Comparison of ENCODE assay signal across 8 cellular contexts in the genomic region with DNA sequence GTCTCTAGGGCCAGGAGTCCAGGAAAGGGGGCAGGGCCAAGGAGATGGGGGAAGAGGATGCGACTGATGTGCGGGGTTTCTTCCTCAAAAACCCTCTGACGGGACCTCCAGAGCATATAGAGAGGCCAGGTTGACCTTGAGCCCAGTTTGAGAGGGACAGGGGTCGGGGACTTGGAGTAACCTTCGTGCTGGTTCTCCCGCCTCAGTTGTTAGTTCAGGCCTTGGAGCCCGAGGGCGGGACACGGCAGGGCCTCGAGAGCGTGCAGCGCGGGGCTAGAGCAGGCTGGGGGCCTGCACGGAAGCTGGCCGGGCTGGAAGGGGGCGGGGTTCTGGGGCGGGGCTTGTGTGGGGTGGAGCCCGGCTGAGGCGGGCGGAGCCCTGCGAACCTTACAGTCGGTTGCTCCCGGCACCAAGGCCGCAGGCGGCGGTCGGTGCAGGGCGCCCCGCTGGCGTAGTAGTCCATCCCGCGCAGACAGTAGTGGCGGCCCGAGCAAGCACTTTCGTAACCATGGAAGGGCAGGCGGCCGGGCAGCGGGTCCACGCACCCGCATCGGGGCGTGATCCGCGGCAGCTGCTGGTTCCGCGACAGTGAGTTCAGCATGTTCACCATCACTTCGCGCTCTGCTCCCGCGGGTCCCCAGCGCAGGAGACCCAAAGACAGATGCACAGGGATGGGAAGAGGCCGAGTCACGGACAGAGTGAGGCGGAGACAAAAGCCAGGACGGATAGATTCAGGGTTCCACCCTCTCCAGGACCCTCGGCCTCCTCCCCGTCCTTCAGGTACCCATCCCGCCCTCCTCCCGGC. TPM values are rescaled to one million over a fixed set of nuclear protein-coding genes. Genes with fewer than 3 reads are reported as not detected.
DNase-seq lines count a peak whose midpoint lies in the region; ATAC-seq and TF ChIP-seq lines count a peak whose summit lies in the region.

No MANE protein-coding gene starts in this region.

- peak overlapping the region; percentile 43 for H3K4me3 ChIP-seq in lung

- DNase-seq in DMS53 (lab: John Stamatoyannopoulos, UW): peak; percentile 88
- DNase-seq in NCI-H774 (lab: John Stamatoyannopoulos, UW): peak; percentile 64
- DNase-seq in activated CD8-positive, alpha-beta memory T cell treated with anti-CD3 and anti-CD28 coated beads for 24 hours: peak; percentile 89
- peak; percentile 73 for DNase-seq in effector CD8-positive, alpha-beta T cell (lab: John Stamatoyannopoulos, UW)
- DNase-seq in lung (ENCODE audit: low spot score): peak; percentile 76
- peak; percentile 74 to 75 for DNase-seq in stimulated activated CD4-positive, alpha-beta T cell treated with anti-CD3 and anti-CD28 coated beads, Interleukin-4, amount 100 ng/mL, for 48 hours (ENCODE audit: low read depth in 2 of 2)
- no peak for DNase-seq in A172 (ENCODE audit: low spot score)

- WGBS in lung, 2 donors: 4% methylated on average over 57 to 59 of the region's 59 CpGs

- ATAC-seq in HG02759 (IDR thresholded peaks at IDR 0.05; ENCODE audit: unreplicated experiment) (peak; percentile 39), lung (ENCODE audit: insufficient read depth, low FRiP score) (peak; percentile 65)

- no peaks in the 10 kb centered on the region for H3K27me3 ChIP-seq in lung (ENCODE audit: control insufficient read depth, insufficient read depth)

- peaks cover 2 to 12% of the 10 kb centered on the region in 2 donors for H3K4me1 ChIP-seq in lung (ENCODE audit: control insufficient read depth in 2 of 2, insufficient read depth in 2 of 2, low read length in 2 of 2)

- TF ChIP-seq CTCF in lung (IDR thresholded peaks at IDR 0.05; ENCODE audit: control extremely low read depth, extremely low read depth): no peak

- no peaks in the 10 kb centered on the region for H3K36me3 ChIP-seq in lung (ENCODE audit: control insufficient read depth in 2 of 2, insufficient read depth in 2 of 2, low read length in 2 of 2)

- H3K27ac ChIP-seq in lung (ENCODE audit: low read depth in 1 of 2, low read length in 1 of 2): peak overlapping the region; percentile 3 to 17

- H3K9me3 ChIP-seq in lung (ENCODE audit: control insufficient read depth in 2 of 2, insufficient read depth in 1 of 2, low read length in 1 of 2): no peaks in the 10 kb centered on the region

RNA-seq across cellular contexts. Expression of a gene that starts 4.0 kb away (rescaled TPM):
- total RNA-seq in lung: 10 to 100 TPM in 1 of 2 donors, 1 to 10 TPM in 1; 6.6 to 12.2 TPM
- 1 to 10 TPM; 1.4 to 3.1 TPM for polyA plus RNA-seq in lung
- 3.5 and 4.6 TPM in 2 replicates for total RNA-seq in A172 (2014; rRNA removed; shearing (Covaris generic))

RNA-seq across cellular contexts. Expression of a gene that starts 51.3 kb away (rescaled TPM):
- total RNA-seq in lung: 10 to 100 TPM; 11.7 to 12.5 TPM
- polyA plus RNA-seq in lung: 10 to 100 TPM; 18.7 to 20.1 TPM
- 52.1 and 67.4 TPM in 2 replicates for total RNA-seq in A172 (2014; rRNA removed; shearing (Covaris generic))

RNA-seq across cellular contexts. Expression of a gene that starts 51.6 kb away (rescaled TPM):
- 1 to 10 TPM; 3.0 to 4.3 TPM for total RNA-seq in lung
- under 1 TPM; 0.63 to 0.71 TPM for polyA plus RNA-seq in lung
- total RNA-seq in A172 (2014; rRNA removed; shearing (Covaris generic)): 9.0 and 11.5 TPM in 2 replicates
